In the genomic region with DNA sequence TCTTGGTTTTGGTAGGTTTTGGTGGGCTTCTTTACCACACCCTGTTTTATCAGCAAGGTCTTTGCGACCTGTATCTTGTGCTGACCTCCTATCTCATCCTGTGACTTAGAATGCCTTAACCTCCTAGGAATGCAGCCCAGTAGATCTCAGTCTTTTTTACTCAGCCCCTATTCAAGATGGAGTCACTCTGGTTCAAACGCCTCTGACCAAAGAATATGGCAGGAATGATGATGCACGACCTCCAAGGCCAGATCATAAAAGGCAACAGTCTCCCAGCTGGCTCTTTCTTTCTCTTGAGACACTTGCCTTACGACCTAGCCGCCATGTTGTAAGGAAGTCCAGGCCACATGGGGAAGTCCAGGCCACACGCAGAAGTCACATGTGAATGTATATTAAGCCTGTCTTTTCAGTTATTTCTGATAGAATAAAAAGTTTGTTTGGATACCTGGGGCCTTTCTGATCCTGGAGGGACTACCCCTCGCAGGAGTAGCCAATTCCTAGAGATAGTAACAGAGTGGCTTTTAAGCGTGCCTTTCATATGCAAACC, we compare ENCODE assay signal across 27 cellular contexts. TPM values are rescaled to one million over a fixed set of nuclear protein-coding genes. Genes with fewer than 3 reads are reported as not detected.
DNase-seq lines count a peak whose midpoint lies in the region; ATAC-seq, FAIRE-seq and TF ChIP-seq lines count a peak whose summit lies in the region.
"Had no signal": no experiment of that assay in that cellular context is flagged by ENCODE, and none has a peak within 500 bp of the region (broad histone marks: within the 10 kb centered on the region; RNA-seq: fewer than 3 reads in every experiment).

No MANE protein-coding gene starts in this region.

- H3K36me3 Mint-ChIP-seq in GM23338 (ENCODE audit: low read depth): no peaks in the 10 kb centered on the region
- H3K36me3 Mint-ChIP-seq: CD14-positive monocyte; CD4-positive, CD25-positive, alpha-beta regulatory T cell had no signal

- H3K9me1 ChIP-seq in K562 (ENCODE audit: control insufficient read depth, insufficient read depth, low read length): no peaks in the 10 kb centered on the region

- no TSS peak for BruUV-seq in K562 (replicated peaks; lab: Mats Ljungman, UMichigan)

- H3K4me1 ChIP-seq in GM23338 (ENCODE audit: insufficient read depth) (0 out of 2 replicates have a peak, but pooled peaks cover 4% of the 10 kb centered on the region), K562 (replicated peaks in 1 of 2; ENCODE audit: control insufficient read depth in 2 of 2, insufficient read depth in 2 of 2, low read length in 2 of 2) (no peaks in the 10 kb centered on the region; a peak in 1 of 5 replicates)
- H3K4me1 ChIP-seq: BE2C had no signal

- no peaks in the 10 kb centered on the region for H3K9me2 ChIP-seq in GM23338 (ENCODE audit: insufficient read depth)

- CTCF ChIA-PET in K562 (lab: Yijun Ruan, JAX; ENCODE audit: low intra/inter-chr PET ratio): no interaction called here

- no peaks in the 10 kb centered on the region for H3K27me3 ChIP-seq in GM23338 (ENCODE audit: insufficient read depth)
- H3K27me3 ChIP-seq in K562 (ENCODE audit: control insufficient read depth in 2 of 2, insufficient read depth in 2 of 2, low read length in 2 of 2): peaks cover 8 to 29% of the 10 kb centered on the region in 2 experiments
- H3K27me3 ChIP-seq: BE2C, BLaER1 had no signal

- DNase-seq in GM23338 (ENCODE audit: low spot score) (no peak), K562 (ENCODE audit: extremely low read depth in 1 of 4, low spot score in 3 of 4) (no peak)
- DNase-seq in activated naive CD4-positive, alpha-beta T cell treated with anti-CD3 and anti-CD28 coated beads, Interleukin-2, amount 50 U/mL, for 16 hours: no peak
- DNase-seq: 8988T; ACHN; BE2C; C1 segment of cervical spinal cord; CD4-positive, alpha-beta memory T cell; CD4-positive, CD25-positive, alpha-beta regulatory T cell; CD8-positive, alpha-beta memory T cell; COR-L47; DMS 273 treated with DMSO at 0.1 percent for 48 hours; DMS153; DMS53; DMS79; DND-41; EL; GDM1 had no signal

- no peak overlapping the region for H3K4me3 Mint-ChIP-seq in GM23338
- H3K4me3 Mint-ChIP-seq: CD14-positive monocyte; CD4-positive, alpha-beta memory T cell; CD4-positive, CD25-positive, alpha-beta regulatory T cell; CD8-positive, alpha-beta memory T cell had no signal

- TF ChIP-seq CTCF in GM23338 (conservative IDR thresholded peaks at IDR 0.05; ENCODE audit: low read depth in 2 of 2) (no peak), K562 (IDR thresholded peaks at IDR 0.05 in 2 of 3, conservative IDR thresholded peaks at IDR 0.05 in 1 of 3; ENCODE audit: insufficient read depth in 2 of 3, low read depth in 1 of 3, low read length in 3 of 3) (no peak)

- TF ChIP-seq EP300 in K562 (IDR thresholded peaks at IDR 0.05; ENCODE audit: low read length): no peak

- H3K4me2 ChIP-seq in GM23338 (no peak overlapping the region), K562 (ENCODE audit: insufficient read depth, low read length) (no peak overlapping the region)
- H3K4me2 ChIP-seq: BLaER1 had no signal

- peaks cover 7% of the 10 kb centered on the region for H3K27me3 Mint-ChIP-seq in GM23338 (ENCODE audit: insufficient read depth, low read depth, poor library complexity)

- no peak overlapping the region for H3K9ac ChIP-seq in K562 (ENCODE audit: insufficient read depth in 1 of 2, low read depth in 2 of 2, low read length in 2 of 2)
- H3K9ac ChIP-seq: BLaER1 had no signal

- H3K4me3 ChIP-seq in GM23338: no peak overlapping the region
- no peak overlapping the region for H3K4me3 ChIP-seq in K562
- H3K4me3 ChIP-seq: BLaER1, GM12878 had no signal

- TF ChIP-seq POLR2A in K562 (conservative IDR thresholded peaks at IDR 0.05): no peak

- in situ Hi-C loops in K562 (cut with MboI): no loop called here

- 45% methylated on average over 8 of the region's 8 CpGs for WGBS in K562 (ENCODE audit: insufficient coverage, low coverage, missing lambda C conversion rate)

- no peaks in the 10 kb centered on the region for H3F3A ChIP-seq in GM23338 (replicated peaks; ENCODE audit: low read depth)

- H3K27ac ChIP-seq in GM23338 (ENCODE audit: low read depth) (no peak overlapping the region), K562 (ENCODE audit: extremely low read depth, low read depth, low read length) (no peak overlapping the region)
- H3K27ac ChIP-seq: BLaER1 had no signal

- H4K20me1 ChIP-seq in GM23338 (replicated peaks; ENCODE audit: insufficient read depth): no peaks in the 10 kb centered on the region
- no peaks in the 10 kb centered on the region for H4K20me1 ChIP-seq in K562 (replicated peaks; ENCODE audit: control insufficient read depth, insufficient read depth, low read length)
- H4K20me1 ChIP-seq: BLaER1 had no signal

- no peak for TF ChIP-seq RAD21 in K562 (CRISPR knock-in tag; conservative IDR thresholded peaks at IDR 0.05 in 1 of 2, IDR thresholded peaks at IDR 0.05 in 1 of 2)

- intact Hi-C loops in K562 (cut with micrococcal nuclease): no loop called here

- H3K36me3 ChIP-seq in GM23338 (ENCODE audit: insufficient read depth) (no peaks in the 10 kb centered on the region), K562 (ENCODE audit: control insufficient read depth, insufficient read depth, low read length) (no peaks in the 10 kb centered on the region)
- H3K36me3 ChIP-seq: BE2C, BLaER1 had no signal

- no peak overlapping the region for H3K27ac Mint-ChIP-seq in GM23338
- H3K27ac Mint-ChIP-seq: CD14-positive monocyte; CD4-positive, alpha-beta memory T cell; CD4-positive, CD25-positive, alpha-beta regulatory T cell; CD8-positive, alpha-beta memory T cell had no signal

- peaks cover 4% of the 10 kb centered on the region; the same call in 1 of the 3 replicates for H3K4me1 Mint-ChIP-seq in GM23338
- H3K4me1 Mint-ChIP-seq: CD14-positive monocyte; CD4-positive, alpha-beta memory T cell; CD8-positive, alpha-beta memory T cell had no signal

- H3K79me2 ChIP-seq in GM23338 (replicated peaks; ENCODE audit: insufficient read depth): no peaks in the 10 kb centered on the region
- H3K79me2 ChIP-seq in K562 (ENCODE audit: control insufficient read depth, insufficient read depth, low read length): no peaks in the 10 kb centered on the region

- no peak for FAIRE-seq in K562 (lab: Jason Lieb, UNC)
- FAIRE-seq: A204.1, GM12878, GM12892, GM18507 had no signal

- POLR2A ChIA-PET in K562 (lab: Yijun Ruan, JAX): interaction anchor here (0.6 to 1.1 kb wide), 2 partner anchors 94 to 359 kb away, joined by 3 read pairs; no protein-coding TSS in a partner anchor

- no peak; the same call in 2 of the 3 replicates for ATAC-seq in GM23338
- no peak; the same call in 2 of the 3 replicates for ATAC-seq in K562
- ATAC-seq in HG03175 (IDR thresholded peaks at IDR 0.05; ENCODE audit: unreplicated experiment): no peak
- ATAC-seq: GM12878 had no signal

- H3K9me3 ChIP-seq in K562 (replicated peaks; ENCODE audit: control insufficient read depth, insufficient read depth, low read depth, low read length): no peaks in the 10 kb centered on the region; the same call in 1 of the 2 replicates
- H3K9me3 ChIP-seq: BE2C, BLaER1 had no signal

- H2AFZ ChIP-seq in GM23338 (peak overlapping the region; percentile 88; the same call in 1 of the 2 replicates), K562 (ENCODE audit: low read depth, low read length) (no peak overlapping the region)

- peaks cover 14% of the 10 kb centered on the region; the same call in 2 of the 3 replicates for H3K9me3 Mint-ChIP-seq in GM23338

RNA-seq across cellular contexts. Expression of a gene that starts 10.5 kb away (rescaled TPM):
- 7.8 and 9.8 TPM in 2 replicates for total RNA-seq in GM23338 (2014; rRNA removed; shearing (Covaris generic))
- 4.3 and 4.8 TPM in 2 replicates for polyA plus RNA-seq in GM23338 (2016; fragmentation: Nextera tagmentation; extraction: Ambion mirVana)
- total RNA-seq in K562 (2011; cell fraction: chromatin; rRNA removed; ENCODE audit: low replicate concordance): 6.8 and 17.5 TPM in 2 replicates
- 12.3 and 13.3 TPM in 2 replicates for total RNA-seq in K562 (2011; cell fraction: nucleolus; rRNA removed)
- 6.7 and 8.8 TPM in 2 replicates for total RNA-seq in K562 (2011; cell fraction: nucleoplasm; rRNA removed)
- 4.6 and 4.8 TPM in 2 replicates for total RNA-seq in K562 (2014; rRNA removed)
- 0.25 and 0.48 TPM in 2 replicates for total RNA-seq in K562 (2014; rRNA removed; fragmentation: Illumina TruSeq; extraction: Trizol)
- total RNA-seq in K562 (2015; rRNA removed; fragmentation: Illumina TruSeq; extraction: Trizol): 0.91 and 1.4 TPM in 2 replicates
- total RNA-seq in K562 (2021): 8.1 and 8.6 TPM in 2 replicates
- polyA plus RNA-seq in K562 (2011; rRNA removed): 2.4 and 2.7 TPM in 2 replicates
- 3.6 and 9.7 TPM in 2 replicates for polyA plus RNA-seq in K562 (2011; cell fraction: cytosol; rRNA removed)
- polyA plus RNA-seq in K562 (2011; cell fraction: nucleus; rRNA removed): 4.8 and 9.7 TPM in 2 replicates
- 2.4 and 5.2 TPM in 2 replicates for polyA plus RNA-seq in K562 (2012)
- 1.4 and 2.2 TPM in 2 replicates for polyA plus RNA-seq in K562 (2014; fragmentation: Illumina TruSeq; extraction: Trizol)
- polyA plus RNA-seq in K562 (2014; fragmentation: Nextera tagmentation; extraction: Ambion mirVana): under 1 TPM in 1 of 2 experiments, not detected in 1; 0.06 TPM
- polyA plus RNA-seq in K562 (2014; rRNA removed): 4.2 and 5.4 TPM in 2 replicates
- 1.0 and 3.2 TPM in 2 replicates for polyA minus RNA-seq in K562 (2011; rRNA and poly(A)+ RNA removed)
- polyA minus RNA-seq in K562 (2011; cell fraction: cytosol; rRNA and poly(A)+ RNA removed): 2.8 and 4.6 TPM in 2 replicates
- 3.5 and 5.3 TPM in 2 replicates for polyA minus RNA-seq in K562 (2011; cell fraction: nucleus; rRNA and poly(A)+ RNA removed)
- total RNA-seq: CD4-positive, alpha-beta memory T cell; CD4-positive, CD25-positive, alpha-beta regulatory T cell had no signal
- polyA plus RNA-seq: CD14-positive monocyte; CD4-positive, alpha-beta memory T cell; CD4-positive, CD25-positive, alpha-beta regulatory T cell; CD8-positive, alpha-beta memory T cell had no signal

RNA-seq across cellular contexts. Expression of a gene that starts 32.2 kb away (rescaled TPM):
- 0.27 and 0.42 TPM in 2 replicates for total RNA-seq in GM23338 (2014; rRNA removed; shearing (Covaris generic))
- polyA plus RNA-seq in GM23338 (2016; fragmentation: Nextera tagmentation; extraction: Ambion mirVana) (0.07 and 0.08 TPM in 2 replicates), K562 (2011; rRNA removed) (0.01 and 0.04 TPM in 2 replicates), K562 (2014; fragmentation: Illumina TruSeq; extraction: Trizol) (not detected in 2 replicates), K562 (2014; fragmentation: Nextera tagmentation; extraction: Ambion mirVana) (not detected), K562 (2014; rRNA removed) (0.05 TPM in 1 of 2 replicates, not detected in the other)
- 2.8 and 9.8 TPM in 2 replicates for total RNA-seq in K562 (2011; cell fraction: chromatin; rRNA removed; ENCODE audit: low replicate concordance)
- 1.0 and 1.3 TPM in 2 replicates for total RNA-seq in K562 (2011; cell fraction: nucleolus; rRNA removed)
- total RNA-seq in K562 (2011; cell fraction: nucleoplasm; rRNA removed): 2.3 and 2.8 TPM in 2 replicates
- total RNA-seq in K562 (2014; rRNA removed) (0.12 TPM in 1 of 2 replicates, not detected in the other), K562 (2014; rRNA removed; fragmentation: Illumina TruSeq; extraction: Trizol) (0.26 and 0.33 TPM in 2 replicates), K562 (2015; rRNA removed; fragmentation: Illumina TruSeq; extraction: Trizol) (0.23 and 0.29 TPM in 2 replicates), K562 (2021) (0.16 and 0.25 TPM in 2 replicates)
- not detected in 2 replicates for polyA plus RNA-seq in K562 (2011; cell fraction: cytosol; rRNA removed)
- 0.16 and 0.20 TPM in 2 replicates for polyA plus RNA-seq in K562 (2011; cell fraction: nucleus; rRNA removed)
- 0.03 TPM in 1 of 2 replicates, not detected in the other for polyA plus RNA-seq in K562 (2012)
- 0.81 and 0.99 TPM in 2 replicates for polyA minus RNA-seq in K562 (2011; rRNA and poly(A)+ RNA removed)
- not detected in 2 replicates for polyA minus RNA-seq in K562 (2011; cell fraction: cytosol; rRNA and poly(A)+ RNA removed)
- 0.94 and 1.6 TPM in 2 replicates for polyA minus RNA-seq in K562 (2011; cell fraction: nucleus; rRNA and poly(A)+ RNA removed)
- total RNA-seq: CD4-positive, alpha-beta memory T cell; CD4-positive, CD25-positive, alpha-beta regulatory T cell; CD8-positive, alpha-beta memory T cell; Daoy; GM12878 had no signal
- polyA plus RNA-seq: AG04450; CD14-positive monocyte; CD4-positive, alpha-beta memory T cell; CD4-positive, CD25-positive, alpha-beta regulatory T cell; CD8-positive, alpha-beta memory T cell had no signal
